Comparison of ENCODE assay signal across 33 cellular contexts in the genomic region with DNA sequence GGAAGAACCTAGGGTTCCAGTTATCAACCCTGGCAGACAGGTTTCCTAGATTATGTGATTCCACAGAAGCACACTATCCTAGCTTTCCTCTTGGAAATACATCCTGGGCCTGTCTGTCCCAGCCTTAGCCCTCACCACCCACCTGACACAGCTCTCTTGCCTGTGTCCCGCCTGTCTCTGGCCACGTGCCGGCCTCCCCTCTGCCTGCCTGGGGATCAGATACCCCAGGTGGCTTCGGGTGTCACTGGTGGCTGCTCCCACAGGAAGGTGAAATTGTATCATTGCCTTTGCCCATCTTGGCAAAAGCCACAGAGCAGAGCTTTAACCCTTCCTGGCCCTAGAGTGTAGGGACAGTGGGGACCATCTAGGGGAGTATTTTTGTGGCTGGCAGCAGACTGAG.
"Had no signal": no experiment of that assay in that cellular context is flagged by ENCODE, and none has a peak within 500 bp of the region (broad histone marks: within the 10 kb centered on the region; RNA-seq: fewer than 3 reads in every experiment).

No MANE protein-coding gene starts in this region.

- ATAC-seq: activated T-cell treated with anti-CD3 and anti-CD28 coated beads, Interleukin-2, amount 50 U/mL, for 4 hours; Panc1; SK-N-SH treated with all-trans-retinoic acid at 6 μM for 48 hours had no signal

- H3K36me3 Mint-ChIP-seq: activated CD4-positive, alpha-beta memory T cell treated with anti-CD3 and anti-CD28 coated beads for 36 hours; activated naive CD4-positive, alpha-beta T cell treated with anti-CD3 and anti-CD28 coated beads, Interleukin-2, amount 50 U/mL, for 24 hours; activated naive CD8-positive, alpha-beta T cell treated with anti-CD3 and anti-CD28 coated beads, Interleukin-2, amount 10 ng/mL, durations not matched to agents 7 days and 5 days had no signal

- H3K27ac Mint-ChIP-seq: activated B cell treated with CpG ODN at 0.5 μM for 24 hours; activated CD4-positive, alpha-beta memory T cell treated with anti-CD3 and anti-CD28 coated beads for 36 hours; activated naive CD4-positive, alpha-beta T cell treated with anti-CD3 and anti-CD28 coated beads, Interleukin-2, amount 50 U/mL, for 24 hours; activated naive CD8-positive, alpha-beta T cell treated with anti-CD3 and anti-CD28 coated beads, Interleukin-2, amount 10 ng/mL, durations not matched to agents 7 days and 5 days; activated T-helper 1 cell treated with anti-CD3 and anti-CD28 coated beads, Interleukin-12 subunit alpha, Interleukin-12 subunit beta, Interleukin-2, Interleukin-4 antibody, amounts not matched to agents 30 ng/mL and 10 ng/mL and 1 ng/mL, durations not matched to agents 14 hours and 24 hours and 36 hours had no signal

- H3K9me3 ChIP-seq: ascending aorta had no signal

- H3K4me3 ChIP-seq: ascending aorta, cardiac muscle cell had no signal

- DNase-seq: activated B cell treated with CpG ODN at 0.5 μM for 24 hours; activated CD4-positive, alpha-beta memory T cell treated with anti-CD3 and anti-CD28 coated beads for 36 hours; activated CD4-positive, alpha-beta T cell treated with anti-CD3 and anti-CD28 coated beads for 4 hours; activated CD4-positive, alpha-beta T cell treated with anti-CD3 and anti-CD28 coated beads, Interleukin-2, amount 50 U/mL, for 1 hour; activated CD4-positive, CD25-positive, alpha-beta regulatory T cell treated with anti-CD3 and anti-CD28 coated beads, Interleukin-2, amount 50 U/mL, for 72 hours; activated CD8-positive, alpha-beta memory T cell treated with anti-CD3 and anti-CD28 coated beads, Interleukin-2, amount 50 U/mL, for 4 hours; activated effector memory CD4-positive, alpha-beta T cell treated with anti-CD3 and anti-CD28 coated beads, Interleukin-2, amount 50 U/mL, for 16 hours; activated naive CD4-positive, alpha-beta T cell; activated naive CD8-positive, alpha-beta T cell treated with anti-CD3 and anti-CD28 coated beads, Interleukin-2, amount 10 ng/mL, durations not matched to agents 7 days and 5 days; activated T-cell treated with anti-CD3 and anti-CD28 coated beads for 4 hours; activated T-cell treated with anti-CD3 and anti-CD28 coated beads, Interleukin-2, amount 50 U/mL, for 4 hours; amygdala; Karpas-422; KBM-7; NCI-H1048; NCI-H1105 treated with DMSO at 0.1 percent for 48 hours; NCI-H1436; NCI-H1694; NCI-H1930; NCI-H2081 treated with DMSO at 0.1 percent for 48 hours; NCI-H226; NCI-H524 treated with DMSO at 0.1 percent for 48 hours; SIG-M5; T-helper 1 cell; T-helper 2 cell; T-helper 9 cell had no signal

- H3K9me3 Mint-ChIP-seq: activated B cell treated with CpG ODN at 0.5 μM for 24 hours; activated CD4-positive, alpha-beta memory T cell treated with anti-CD3 and anti-CD28 coated beads for 36 hours; activated naive CD4-positive, alpha-beta T cell treated with anti-CD3 and anti-CD28 coated beads, Interleukin-2, amount 50 U/mL, for 24 hours; activated naive CD8-positive, alpha-beta T cell treated with anti-CD3 and anti-CD28 coated beads, Interleukin-2, amount 10 ng/mL, durations not matched to agents 7 days and 5 days; activated T-cell treated with anti-CD3 and anti-CD28 coated beads, Interleukin-2, amount 50 U/mL, for 4 hours; activated T-helper 1 cell treated with anti-CD3 and anti-CD28 coated beads, Interleukin-12 subunit alpha, Interleukin-12 subunit beta, Interleukin-2, Interleukin-4 antibody, amounts not matched to agents 30 ng/mL and 10 ng/mL and 1 ng/mL, durations not matched to agents 14 hours and 24 hours and 36 hours had no signal

- H3K27me3 ChIP-seq: ascending aorta, cardiac muscle cell had no signal

- H3K4me3 Mint-ChIP-seq: activated B cell treated with CpG ODN at 0.5 μM for 24 hours; activated CD4-positive, alpha-beta memory T cell treated with anti-CD3 and anti-CD28 coated beads for 36 hours; activated naive CD4-positive, alpha-beta T cell treated with anti-CD3 and anti-CD28 coated beads, Interleukin-2, amount 50 U/mL, for 24 hours; activated naive CD8-positive, alpha-beta T cell treated with anti-CD3 and anti-CD28 coated beads, Interleukin-2, amount 10 ng/mL, durations not matched to agents 7 days and 5 days; activated T-cell treated with anti-CD3 and anti-CD28 coated beads, Interleukin-2, amount 50 U/mL, for 4 hours; activated T-helper 1 cell treated with anti-CD3 and anti-CD28 coated beads, Interleukin-12 subunit alpha, Interleukin-12 subunit beta, Interleukin-2, Interleukin-4 antibody, amounts not matched to agents 30 ng/mL and 10 ng/mL and 1 ng/mL, durations not matched to agents 14 hours and 24 hours and 36 hours had no signal

- H3K36me3 ChIP-seq: ascending aorta, cardiac muscle cell had no signal

- H3K27ac ChIP-seq: cardiac muscle cell, VCaP had no signal
